Comparison of ENCODE assay signal across 8 cellular contexts in the genomic region with DNA sequence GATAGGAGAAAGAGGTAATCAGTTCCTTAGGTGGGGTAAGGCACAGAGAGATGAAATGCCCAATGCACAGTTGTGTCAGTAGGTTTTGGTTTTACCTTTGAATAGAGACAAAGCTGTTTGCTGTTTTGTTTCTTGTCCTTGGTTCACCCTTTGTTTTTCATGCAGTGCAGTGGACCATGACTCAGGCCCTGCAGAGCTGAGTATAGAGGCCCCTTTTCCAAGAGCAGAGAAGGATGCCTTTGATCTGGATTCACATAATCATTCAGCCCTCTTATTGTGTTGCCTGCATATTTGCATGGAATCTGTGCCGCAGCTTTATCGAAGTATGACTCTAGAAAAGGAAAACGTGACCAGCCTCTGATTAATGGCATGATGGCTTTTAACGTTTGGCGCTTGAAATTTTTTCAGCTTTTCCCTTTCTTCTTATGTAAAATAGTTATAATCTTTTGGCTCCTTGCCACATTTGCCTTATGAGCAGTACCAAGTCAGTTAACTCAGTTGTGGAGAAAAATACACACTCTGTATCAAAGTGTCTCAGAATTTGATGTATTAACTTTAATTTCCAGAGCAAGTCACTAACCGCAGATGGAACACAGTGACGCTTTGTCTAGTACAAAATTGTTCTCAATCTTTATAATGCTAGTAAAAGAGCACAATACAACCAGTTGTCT.
DNase-seq lines count a peak whose midpoint lies in the region; ATAC-seq and TF ChIP-seq lines count a peak whose summit lies in the region.

No MANE protein-coding gene starts in this region.

- H3K27me3 Mint-ChIP-seq in brain: no peaks in the 10 kb centered on the region
- H3K27me3 Mint-ChIP-seq in activated CD4-positive, alpha-beta T cell treated with anti-CD3 and anti-CD28 coated beads, Interleukin-2, amount 10 ng/mL, durations not matched to agents 7 days and 5 days: no peaks in the 10 kb centered on the region

- no peak for DNase-seq in left cardiac atrium
- no peak for DNase-seq in right atrium auricular region (ENCODE audit: low spot score)
- no peak for DNase-seq in activated CD4-positive, alpha-beta T cell treated with anti-CD3 and anti-CD28 coated beads, Interleukin-2, amount 10 ng/mL, durations not matched to agents 7 days and 5 days

- H3K9ac ChIP-seq in HUES6 (ENCODE audit: low read length) (no peak overlapping the region), parathyroid adenoma (no peak overlapping the region)

- H3K36me3 ChIP-seq in right atrium auricular region (no peaks in the 10 kb centered on the region), HUES6 (ENCODE audit: control insufficient read depth, insufficient read depth, low read length) (no peaks in the 10 kb centered on the region), parathyroid adenoma (ENCODE audit: control insufficient read depth, insufficient read depth, low read length) (no peaks in the 10 kb centered on the region)

- peaks cover 66% of the 10 kb centered on the region for H3K4me1 Mint-ChIP-seq in brain
- H3K4me1 Mint-ChIP-seq in activated CD4-positive, alpha-beta T cell treated with anti-CD3 and anti-CD28 coated beads, Interleukin-2, amount 10 ng/mL, durations not matched to agents 7 days and 5 days: peaks cover 18% of the 10 kb centered on the region

- H3K27me3 ChIP-seq in right atrium auricular region (no peaks in the 10 kb centered on the region), HUES6 (ENCODE audit: control insufficient read depth, insufficient read depth, low read length) (no peaks in the 10 kb centered on the region), parathyroid adenoma (ENCODE audit: control insufficient read depth, insufficient read depth, low read length) (no peaks in the 10 kb centered on the region)

- no peak overlapping the region for H3K4me3 ChIP-seq in right atrium auricular region
- H3K4me3 ChIP-seq in HUES6 (ENCODE audit: low read depth, low read length): no peak overlapping the region
- H3K4me3 ChIP-seq in parathyroid adenoma (ENCODE audit: low read depth, low read length): no peak overlapping the region

- peak; percentile 44 to 74 for ATAC-seq in left cardiac atrium
- no peak for ATAC-seq in HG02623 (IDR thresholded peaks at IDR 0.05; ENCODE audit: unreplicated experiment)
- ATAC-seq in GM21528 (IDR thresholded peaks at IDR 0.05; ENCODE audit: low FRiP score, unreplicated experiment): no peak

- H3K9me3 ChIP-seq in right atrium auricular region: no peaks in the 10 kb centered on the region
- no peaks in the 10 kb centered on the region for H3K9me3 ChIP-seq in HUES6 (ENCODE audit: control insufficient read depth, insufficient read depth, low read depth, low read length)
- no peaks in the 10 kb centered on the region for H3K9me3 ChIP-seq in parathyroid adenoma (ENCODE audit: control insufficient read depth, low read length)

- H3K36me3 Mint-ChIP-seq in brain: peaks cover 2% of the 10 kb centered on the region
- peaks cover 13% of the 10 kb centered on the region for H3K36me3 Mint-ChIP-seq in activated CD4-positive, alpha-beta T cell treated with anti-CD3 and anti-CD28 coated beads, Interleukin-2, amount 10 ng/mL, durations not matched to agents 7 days and 5 days (ENCODE audit: low read depth)

- H3K27ac ChIP-seq in right atrium auricular region (no peak overlapping the region), HUES6 (ENCODE audit: low read depth, low read length) (peak overlapping the region; percentile 58; the same call in 1 of the 2 replicates), parathyroid adenoma (no peak overlapping the region)

- no peak for TF ChIP-seq CTCF in right atrium auricular region (IDR thresholded peaks at IDR 0.05)
- no peak for TF ChIP-seq CTCF in brain (conservative IDR thresholded peaks at IDR 0.05)
- no peak for TF ChIP-seq CTCF in parathyroid adenoma (IDR thresholded peaks at IDR 0.05)

- H3K4me1 ChIP-seq in right atrium auricular region: peaks cover 0 to 4% of the 10 kb centered on the region in 2 donors
- H3K4me1 ChIP-seq in HUES6 (ENCODE audit: control insufficient read depth, insufficient read depth, low read length): peaks cover 23% of the 10 kb centered on the region
- H3K4me1 ChIP-seq in parathyroid adenoma: no peaks in the 10 kb centered on the region

- peak overlapping the region; percentile 6 to 60 (median 16) for H3K4me3 Mint-ChIP-seq in brain
- H3K4me3 Mint-ChIP-seq in activated CD4-positive, alpha-beta T cell treated with anti-CD3 and anti-CD28 coated beads, Interleukin-2, amount 10 ng/mL, durations not matched to agents 7 days and 5 days: no peak overlapping the region

- CTCF ChIA-PET in activated CD4-positive, alpha-beta T cell treated with anti-CD3 and anti-CD28 coated beads, Interleukin-2, amount 10 ng/mL, durations not matched to agents 7 days and 5 days (lab: Charles Lee): interaction anchor here (0.5 to 0.6 kb wide), 2 partner anchors 99 to 119 kb away, joined by 3 read pairs; no protein-coding TSS in a partner anchor

- intact Hi-C loops in left cardiac atrium (cut with DNase I): no loop called here

- peaks cover 0 to 2% (median under 1%) of the 10 kb centered on the region in 5 experiments for H3K9me3 Mint-ChIP-seq in brain
- no peaks in the 10 kb centered on the region for H3K9me3 Mint-ChIP-seq in activated CD4-positive, alpha-beta T cell treated with anti-CD3 and anti-CD28 coated beads, Interleukin-2, amount 10 ng/mL, durations not matched to agents 7 days and 5 days

- H3K79me2 ChIP-seq in parathyroid adenoma: no peaks in the 10 kb centered on the region

- peak overlapping the region; percentile 65 to 91 (median 81) for H3K27ac Mint-ChIP-seq in brain
- no peak overlapping the region for H3K27ac Mint-ChIP-seq in activated CD4-positive, alpha-beta T cell treated with anti-CD3 and anti-CD28 coated beads, Interleukin-2, amount 10 ng/mL, durations not matched to agents 7 days and 5 days

- POLR2A ChIA-PET in activated CD4-positive, alpha-beta T cell treated with anti-CD3 and anti-CD28 coated beads, Interleukin-2, amount 10 ng/mL, durations not matched to agents 7 days and 5 days (lab: Charles Lee): no interaction called here

- no peak overlapping the region for H2AFZ ChIP-seq in parathyroid adenoma

- peak overlapping the region; percentile 44 for H3K4me2 ChIP-seq in parathyroid adenoma (ENCODE audit: low read length)

Comparison
In these comparisons a context has a peak if more than half of its experiments do, and no peak if none do; other contexts are left out.
1. ATAC-seq: peak in left cardiac atrium (2 of 2); none in HG02623 (single experiment) and GM21528 (single experiment).